In genomic region chr12:19744760-19745218, GRCh38 we compare ENCODE assay signal across 13 cellular contexts.
DNase-seq lines count a peak whose midpoint lies in the region; ATAC-seq and TF ChIP-seq lines count a peak whose summit lies in the region.
"Had no signal": no experiment of that assay in that cellular context is flagged by ENCODE, and none has a peak within 500 bp of the region (broad histone marks: within the 10 kb centered on the region; RNA-seq: fewer than 3 reads in every experiment).

No MANE protein-coding gene starts in this region.

- TF ChIP-seq CTCF in epithelial cell of proximal tubule (conservative IDR thresholded peaks at IDR 0.05; ENCODE audit: low read depth, low read length), result no peak
- no peak for TF ChIP-seq CTCF in colonic mucosa (IDR thresholded peaks at IDR 0.05)
- TF ChIP-seq CTCF in Caco-2 (IDR thresholded peaks at IDR 0.05; ENCODE audit: insufficient read depth in 1 of 2, low read depth in 1 of 2, low read length in 1 of 2, severe bottlenecking in 1 of 2, unreplicated experiment in 1 of 2), result no peak

- CTCF ChIA-PET in Caco-2 (lab: Charles Lee), result no interaction called here

- no peaks in the 10 kb centered on the region for H3K27me3 ChIP-seq in colonic mucosa
- H3K27me3 ChIP-seq in Caco-2 (replicated peaks; ENCODE audit: control insufficient read depth, insufficient read depth, low read length), result no peaks in the 10 kb centered on the region

- no peak for ATAC-seq in GM21723 (IDR thresholded peaks at IDR 0.05; ENCODE audit: unreplicated experiment)
- ATAC-seq in GM21423 (IDR thresholded peaks at IDR 0.05; ENCODE audit: unreplicated experiment), result no peak

- H3K4me1 ChIP-seq in colonic mucosa, result no peaks in the 10 kb centered on the region
- no peaks in the 10 kb centered on the region for H3K4me1 ChIP-seq in Caco-2
- H3K4me1 ChIP-seq: parathyroid adenoma had no signal

- H3K9ac ChIP-seq in colonic mucosa (ENCODE audit: low read depth in 2 of 2, low read length in 2 of 2), result no peak overlapping the region
- H3K9ac ChIP-seq: parathyroid adenoma had no signal

- POLR2A ChIA-PET in Caco-2 (lab: Charles Lee), result no interaction called here

- no peaks in the 10 kb centered on the region for H3K36me3 ChIP-seq in colonic mucosa
- H3K36me3 ChIP-seq in Caco-2 (ENCODE audit: control insufficient read depth, insufficient read depth, low read length), result no peaks in the 10 kb centered on the region

- intact Hi-C loops in colonic mucosa (cut with DNase I) (no loop called here), Caco-2 (cut with micrococcal nuclease; ENCODE audit: unreplicated experiment) (no loop called here)

- H3K9me3 ChIP-seq in colonic mucosa, result no peaks in the 10 kb centered on the region
- H3K9me3 ChIP-seq in Caco-2, result no peaks in the 10 kb centered on the region

- no peak overlapping the region for H3K4me3 Mint-ChIP-seq in Caco-2 (ENCODE audit: unreplicated experiment)
- H3K4me3 Mint-ChIP-seq: CD4-positive, CD25-positive, alpha-beta regulatory T cell had no signal

- BruUV-seq in Caco-2 (replicated peaks; lab: Mats Ljungman, UMichigan), result no TSS peak

- no peak overlapping the region for H3K27ac ChIP-seq in colonic mucosa
- H3K27ac ChIP-seq: parathyroid adenoma had no signal

- H3K4me3 ChIP-seq in epithelial cell of proximal tubule (ENCODE audit: low read depth, low read length) (no peak overlapping the region), colonic mucosa (no peak overlapping the region), Caco-2 (ENCODE audit: low read depth, low read length) (no peak overlapping the region)
- H3K4me3 ChIP-seq: lung had no signal

- H3K4me1 Mint-ChIP-seq in Caco-2 (ENCODE audit: low read depth, unreplicated experiment), result no peaks in the 10 kb centered on the region
- H3K4me1 Mint-ChIP-seq: CD4-positive, CD25-positive, alpha-beta regulatory T cell had no signal

- peaks cover 12% of the 10 kb centered on the region for H3K9me3 Mint-ChIP-seq in Caco-2 (ENCODE audit: unreplicated experiment)

- no peaks in the 10 kb centered on the region for H3K27me3 Mint-ChIP-seq in Caco-2 (ENCODE audit: insufficient read depth, unreplicated experiment)

- H3K27ac Mint-ChIP-seq in Caco-2 (ENCODE audit: unreplicated experiment), result no peak overlapping the region
- H3K27ac Mint-ChIP-seq: CD4-positive, CD25-positive, alpha-beta regulatory T cell had no signal

- H3K36me3 Mint-ChIP-seq in Caco-2 (ENCODE audit: insufficient read depth, unreplicated experiment), result no peaks in the 10 kb centered on the region
- H3K36me3 Mint-ChIP-seq: CD4-positive, CD25-positive, alpha-beta regulatory T cell had no signal

- DNase-seq in DMS153 (lab: John Stamatoyannopoulos, UW) (peak; percentile 59), NCI-H2081 treated with DMSO at 0.1 percent for 48 hours (lab: John Stamatoyannopoulos, UW) (peak; percentile 31), epithelial cell of proximal tubule (ENCODE audit: low read depth) (peak; percentile 52), non-pigmented ciliary epithelial cell (ENCODE audit: low read depth) (peak; percentile 52), colonic mucosa (no peak), Caco-2 (no peak)
- DNase-seq: amygdala; CD4-positive, CD25-positive, alpha-beta regulatory T cell; OCI-M1 had no signal

Comparison
In these comparisons a context has a peak if more than half of its experiments do, and no peak if none do; other contexts are left out.
1. DNase-seq: peak in DMS153 (single experiment), NCI-H2081 treated with DMSO at 0.1 percent for 48 hours (single experiment), epithelial cell of proximal tubule (single experiment) and non-pigmented ciliary epithelial cell (single experiment); none in colonic mucosa (single experiment) and Caco-2 (0 of 2).